ENCODE assay signal across 1 cellular context in the genomic region with DNA sequence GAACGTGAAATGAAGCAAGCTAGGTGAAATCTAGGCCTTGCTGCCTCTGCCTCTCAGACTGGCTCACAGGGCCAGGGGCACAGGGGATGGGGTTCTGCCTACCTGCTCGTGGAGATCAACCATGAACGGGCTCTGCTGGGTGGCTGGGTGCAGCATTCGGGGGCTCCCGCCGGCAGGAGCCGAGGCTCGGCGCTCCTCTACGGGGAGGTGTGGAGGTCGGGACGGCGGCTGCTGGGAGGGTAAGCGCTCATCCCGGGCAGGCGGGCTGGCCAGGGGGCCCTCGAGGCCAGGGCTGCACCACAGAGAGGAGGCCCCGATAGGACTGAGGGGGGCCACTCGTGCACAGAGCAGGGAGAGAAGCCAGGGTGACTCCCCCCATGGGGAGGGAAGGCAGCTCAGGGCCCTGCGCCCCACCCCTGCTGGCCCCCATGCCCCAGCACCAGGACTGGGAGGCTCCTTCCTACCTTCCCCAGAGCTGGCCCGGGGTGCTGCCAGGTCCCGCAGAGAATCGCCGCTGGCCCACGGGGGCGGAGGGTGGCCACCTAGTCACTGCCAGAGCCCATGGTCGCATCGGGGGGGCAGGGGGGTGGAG.
TF ChIP-seq lines count a peak whose summit lies in the region.

No MANE protein-coding gene starts in this region.

TF ChIP-seq in GM12878, 131 proteins besides CTCF, POLR2A, EP300 and RAD21:
- no peak for TF ChIP-seq TARDBP (IDR thresholded peaks at IDR 0.05; ENCODE audit: borderline replicate concordance)
- TF ChIP-seq SMC3 (IDR thresholded peaks at IDR 0.05; ENCODE audit: borderline replicate concordance, low read length): no peak
- no peak for TF ChIP-seq MTA3 (IDR thresholded peaks at IDR 0.05; ENCODE audit: borderline replicate concordance, low read length)
- TF ChIP-seq POLR2AphosphoS5 (IDR thresholded peaks at IDR 0.05; ENCODE audit: low read length): no peak
- TF ChIP-seq, protein P1, sequence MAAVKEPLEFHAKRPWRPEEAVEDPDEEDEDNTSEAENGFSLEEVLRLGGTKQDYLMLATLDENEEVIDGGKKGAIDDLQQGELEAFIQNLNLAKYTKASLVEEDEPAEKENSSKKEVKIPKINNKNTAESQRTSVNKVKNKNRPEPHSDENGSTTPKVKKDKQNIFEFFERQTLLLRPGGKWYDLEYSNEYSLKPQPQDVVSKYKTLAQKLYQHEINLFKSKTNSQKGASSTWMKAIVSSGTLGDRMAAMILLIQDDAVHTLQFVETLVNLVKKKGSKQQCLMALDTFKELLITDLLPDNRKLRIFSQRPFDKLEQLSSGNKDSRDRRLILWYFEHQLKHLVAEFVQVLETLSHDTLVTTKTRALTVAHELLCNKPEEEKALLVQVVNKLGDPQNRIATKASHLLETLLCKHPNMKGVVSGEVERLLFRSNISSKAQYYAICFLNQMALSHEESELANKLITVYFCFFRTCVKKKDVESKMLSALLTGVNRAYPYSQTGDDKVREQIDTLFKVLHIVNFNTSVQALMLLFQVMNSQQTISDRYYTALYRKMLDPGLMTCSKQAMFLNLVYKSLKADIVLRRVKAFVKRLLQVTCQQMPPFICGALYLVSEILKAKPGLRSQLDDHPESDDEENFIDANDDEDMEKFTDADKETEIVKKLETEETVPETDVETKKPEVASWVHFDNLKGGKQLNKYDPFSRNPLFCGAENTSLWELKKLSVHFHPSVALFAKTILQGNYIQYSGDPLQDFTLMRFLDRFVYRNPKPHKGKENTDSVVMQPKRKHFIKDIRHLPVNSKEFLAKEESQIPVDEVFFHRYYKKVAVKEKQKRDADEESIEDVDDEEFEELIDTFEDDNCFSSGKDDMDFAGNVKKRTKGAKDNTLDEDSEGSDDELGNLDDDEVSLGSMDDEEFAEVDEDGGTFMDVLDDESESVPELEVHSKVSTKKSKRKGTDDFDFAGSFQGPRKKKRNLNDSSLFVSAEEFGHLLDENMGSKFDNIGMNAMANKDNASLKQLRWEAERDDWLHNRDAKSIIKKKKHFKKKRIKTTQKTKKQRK (IDR thresholded peaks at IDR 0.05; ENCODE audit: low read depth, low read length): no peak
- TF ChIP-seq MTA2 (IDR thresholded peaks at IDR 0.05; ENCODE audit: low read depth): no peak
- TF ChIP-seq IKZF2 (IDR thresholded peaks at IDR 0.05): no peak
- TF ChIP-seq SPI1 (IDR thresholded peaks at IDR 0.05; ENCODE audit: borderline replicate concordance, insufficient read depth, low read depth, low read length): no peak
- TF ChIP-seq LARP7 (IDR thresholded peaks at IDR 0.05): no peak
- no peak for TF ChIP-seq BRCA1 (IDR thresholded peaks at IDR 0.05; ENCODE audit: low read depth, low read length)
- no peak for TF ChIP-seq ELK1 (IDR thresholded peaks at IDR 0.05; ENCODE audit: low read depth, low read length)
- no peak for TF ChIP-seq ESRRA (IDR thresholded peaks at IDR 0.05; ENCODE audit: low read length)
- TF ChIP-seq PRDM15 (CRISPR knock-in tag; IDR thresholded peaks at IDR 0.05): no peak
- no peak for TF ChIP-seq YBX1 (IDR thresholded peaks at IDR 0.05)
- TF ChIP-seq RFX5 (IDR thresholded peaks at IDR 0.05; ENCODE audit: low read depth, low read length): no peak
- TF ChIP-seq, protein P2, sequence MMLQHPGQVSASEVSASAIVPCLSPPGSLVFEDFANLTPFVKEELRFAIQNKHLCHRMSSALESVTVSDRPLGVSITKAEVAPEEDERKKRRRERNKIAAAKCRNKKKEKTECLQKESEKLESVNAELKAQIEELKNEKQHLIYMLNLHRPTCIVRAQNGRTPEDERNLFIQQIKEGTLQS (IDR thresholded peaks at IDR 0.05; ENCODE audit: borderline replicate concordance, extremely low read depth, low read depth, low read length): no peak
- no peak for TF ChIP-seq TCF7 (IDR thresholded peaks at IDR 0.05; ENCODE audit: borderline replicate concordance)
- TF ChIP-seq NBN (IDR thresholded peaks at IDR 0.05): no peak
- TF ChIP-seq RELB (IDR thresholded peaks at IDR 0.05; ENCODE audit: low read depth): no peak
- TF ChIP-seq E4F1 (IDR thresholded peaks at IDR 0.05; ENCODE audit: borderline replicate concordance, partially characterized antibody): no peak
